8 cellular contexts compared by ENCODE assay signal in genomic region chr9:32526707-32527048, GRCh38. TPM values are rescaled to one million over a fixed set of nuclear protein-coding genes. Genes with fewer than 3 reads are reported as not detected.
DNase-seq lines count a peak whose midpoint lies in the region; ATAC-seq and TF ChIP-seq lines count a peak whose summit lies in the region.

No MANE protein-coding gene starts in this region.

- TF ChIP-seq CTCF in HCT116 (IDR thresholded peaks at IDR 0.05 in 2 of 3, conservative IDR thresholded peaks at IDR 0.05 in 1 of 3; ENCODE audit: borderline replicate concordance in 1 of 3, insufficient read depth in 1 of 3, low read depth in 2 of 3, low read length in 2 of 3) (no peak), smooth muscle cell (IDR thresholded peaks at IDR 0.05; ENCODE audit: borderline replicate concordance, insufficient read depth, poor library complexity, severe bottlenecking) (no peak)

- POLR2A ChIA-PET in HCT116 (lab: Charles Lee): interaction anchor here (1.1 to 1.4 kb wide), 2 partner anchors 9 to 148 kb away, joined by 3 to 5 read pairs; no protein-coding TSS in a partner anchor
- POLR2A ChIA-PET in activated CD4-positive, alpha-beta memory T cell treated with anti-CD3 and anti-CD28 coated beads, Interleukin-2, amount 10 ng/mL, durations not matched to agents 7 days and 5 days (lab: Charles Lee): interaction anchor here (0.9 to 3.7 kb wide), 6 partner anchors 12 to 148 kb away, joined by 3 to 57 read pairs (median 8); partner anchors contain the start of genes NDUFB6, SMIM27 and TOPORS

- H3K4me2 ChIP-seq in HCT116 (ENCODE audit: low read length) (peak overlapping the region; percentile 97), smooth muscle cell (peak overlapping the region; percentile 92)

- CTCF ChIA-PET in HCT116 (lab: Charles Lee): interaction anchor here (1.0 to 3.3 kb wide), 11 partner anchors 9 to 147 kb away, joined by 3 to 62 read pairs (median 6); partner anchors contain the start of genes ACO1 and TOPORS
- CTCF ChIA-PET in activated CD4-positive, alpha-beta memory T cell treated with anti-CD3 and anti-CD28 coated beads, Interleukin-2, amount 10 ng/mL, durations not matched to agents 7 days and 5 days (lab: Charles Lee): interaction anchor here (0.9 to 3.7 kb wide), 14 partner anchors 9 to 148 kb away, joined by 3 to 71 read pairs (median 6); partner anchors contain the start of genes ACO1, NDUFB6, SMIM27 and TOPORS

- H4K20me1 ChIP-seq in HCT116 (ENCODE audit: insufficient read depth) (no peaks in the 10 kb centered on the region), smooth muscle cell (ENCODE audit: low read depth) (no peaks in the 10 kb centered on the region)

- TF ChIP-seq POLR2A in HCT116 (IDR thresholded peaks at IDR 0.05; ENCODE audit: borderline replicate concordance, extremely low read depth, insufficient read depth, insufficient read length): no peak

- H3K9ac ChIP-seq in HCT116 (ENCODE audit: low read length) (peak overlapping the region; percentile 78), smooth muscle cell (ENCODE audit: low read depth) (peak overlapping the region; percentile 51)

- peak overlapping the region; percentile 96 for H3K4me3 Mint-ChIP-seq in activated CD4-positive, alpha-beta memory T cell treated with anti-CD3 and anti-CD28 coated beads, Interleukin-2, amount 10 ng/mL, durations not matched to agents 7 days and 5 days

- peaks cover 11% of the 10 kb centered on the region for H3K9me3 Mint-ChIP-seq in activated CD4-positive, alpha-beta memory T cell treated with anti-CD3 and anti-CD28 coated beads, Interleukin-2, amount 10 ng/mL, durations not matched to agents 7 days and 5 days

- no peak for DNase-seq in HCT116 (ENCODE audit: low read depth, low spot score)
- DNase-seq in activated CD4-positive, alpha-beta memory T cell treated with anti-CD3 and anti-CD28 coated beads, Interleukin-2, amount 10 ng/mL, durations not matched to agents 7 days and 5 days: no peak
- DNase-seq in right cardiac atrium: no peak
- DNase-seq in smooth muscle cell (lab: John Stamatoyannopoulos, UW; ENCODE audit: unreplicated experiment): no peak
- no peak for DNase-seq in NCI-H524 treated with DMSO at 0.1 percent for 48 hours (lab: John Stamatoyannopoulos, UW)

- H2AFZ ChIP-seq in HCT116 (ENCODE audit: low read depth, low read length, poor library complexity, severe bottlenecking) (peak overlapping the region; percentile 81), smooth muscle cell (ENCODE audit: low read depth) (peak overlapping the region; percentile 64)

- ATAC-seq in HCT116 (no peak), right cardiac atrium (no peak), GM19397 (IDR thresholded peaks at IDR 0.05; ENCODE audit: unreplicated experiment) (no peak), GM21526 (IDR thresholded peaks at IDR 0.05; ENCODE audit: low FRiP score, unreplicated experiment) (no peak), GM18517 (IDR thresholded peaks at IDR 0.05; ENCODE audit: unreplicated experiment) (no peak)

- no peaks in the 10 kb centered on the region for H3F3A ChIP-seq in smooth muscle cell (ENCODE audit: low read depth)

- H3K4me1 ChIP-seq in HCT116 (ENCODE audit: control insufficient read depth in 1 of 2, insufficient read depth in 2 of 2, low read length in 2 of 2) (peaks cover 11 to 22% of the 10 kb centered on the region in 2 experiments; a peak in 3 of 4 replicates), right cardiac atrium (ENCODE audit: control insufficient read depth, insufficient read depth, low read length) (peaks cover 8% of the 10 kb centered on the region), smooth muscle cell (ENCODE audit: low read depth) (peaks cover 8% of the 10 kb centered on the region)

- WGBS in right cardiac atrium: 13% methylated on average over 2 of the region's 2 CpGs
- WGBS in smooth muscle cell (ENCODE audit: low lambda C conversion rate): 34% methylated on average over 2 of the region's 2 CpGs

- no peaks in the 10 kb centered on the region for H3K9me2 ChIP-seq in HCT116 (ENCODE audit: insufficient read depth)

- H3K27me3 Mint-ChIP-seq in activated CD4-positive, alpha-beta memory T cell treated with anti-CD3 and anti-CD28 coated beads, Interleukin-2, amount 10 ng/mL, durations not matched to agents 7 days and 5 days: no peaks in the 10 kb centered on the region

- H3K4me3 ChIP-seq in HCT116 (replicated peaks in 1 of 2; ENCODE audit: low read depth in 1 of 2, low read length in 2 of 2): peak overlapping the region; percentile 76 to 81
- H3K4me3 ChIP-seq in right cardiac atrium (ENCODE audit: low read length): peak overlapping the region; percentile 85
- peak overlapping the region; percentile 82 for H3K4me3 ChIP-seq in smooth muscle cell

- intact Hi-C loops in HCT116 (cut with micrococcal nuclease): loop anchor here (1.0 to 2.0 kb wide), 3 partner anchors 46 to 147 kb away; partner anchors contain the start of genes ACO1 and NDUFB6
- intact Hi-C loops in right cardiac atrium (cut with DNase I): no loop called here

- TF ChIP-seq RAD21 in HCT116 (IDR thresholded peaks at IDR 0.05; ENCODE audit: low read depth): no peak

- peaks cover 55% of the 10 kb centered on the region for H3K4me1 Mint-ChIP-seq in activated CD4-positive, alpha-beta memory T cell treated with anti-CD3 and anti-CD28 coated beads, Interleukin-2, amount 10 ng/mL, durations not matched to agents 7 days and 5 days

- H3K36me3 ChIP-seq in HCT116 (ENCODE audit: control insufficient read depth in 1 of 2, insufficient read depth in 2 of 2, low read length in 2 of 2) (no peaks in the 10 kb centered on the region), smooth muscle cell (ENCODE audit: low read depth) (no peaks in the 10 kb centered on the region)

- peak overlapping the region; percentile 88 for H3K27ac Mint-ChIP-seq in activated CD4-positive, alpha-beta memory T cell treated with anti-CD3 and anti-CD28 coated beads, Interleukin-2, amount 10 ng/mL, durations not matched to agents 7 days and 5 days

- H3K27ac ChIP-seq in HCT116 (ENCODE audit: low read depth, low read length) (peak overlapping the region; percentile 76; the same call in 1 of the 2 replicates), right cardiac atrium (ENCODE audit: low read length) (no peak overlapping the region), smooth muscle cell (ENCODE audit: low read depth) (peak overlapping the region; percentile 39)

- H3K79me2 ChIP-seq in HCT116 (ENCODE audit: insufficient read depth, low read length): peaks cover 21% of the 10 kb centered on the region
- H3K79me2 ChIP-seq in smooth muscle cell (ENCODE audit: low read depth): no peaks in the 10 kb centered on the region

- no TSS peak for BruUV-seq in HCT116 (replicated peaks; lab: Mats Ljungman, UMichigan)

- H3K9me3 ChIP-seq in HCT116 (ENCODE audit: control insufficient read depth in 1 of 2, insufficient read depth in 1 of 2, low read depth in 1 of 2, low read length in 2 of 2) (no peaks in the 10 kb centered on the region), right cardiac atrium (ENCODE audit: control insufficient read depth, low read length) (no peaks in the 10 kb centered on the region), smooth muscle cell (replicated peaks; ENCODE audit: low read depth) (no peaks in the 10 kb centered on the region)

- RAD21 ChIA-PET in HCT116 (lab: Charles Lee; ENCODE audit: low non-redundant PET in 1 of 2, low total read pairs in 2 of 2, uncharacterized antibody in 2 of 2, unreplicated experiment in 2 of 2): interaction anchor here (0.9 to 1.5 kb wide), 4 partner anchors 25 to 147 kb away, joined by 3 to 8 read pairs (median 4); partner anchors contain the start of gene SMIM27 (in 1 of the 2)

- H3K36me3 Mint-ChIP-seq in activated CD4-positive, alpha-beta memory T cell treated with anti-CD3 and anti-CD28 coated beads, Interleukin-2, amount 10 ng/mL, durations not matched to agents 7 days and 5 days (ENCODE audit: low read depth): peaks cover 41% of the 10 kb centered on the region

- H3K27me3 ChIP-seq in HCT116 (ENCODE audit: insufficient read depth, low read length): no peaks in the 10 kb centered on the region
- H3K27me3 ChIP-seq in right cardiac atrium (ENCODE audit: control insufficient read depth, insufficient read depth): no peaks in the 10 kb centered on the region
- H3K27me3 ChIP-seq in smooth muscle cell (ENCODE audit: low read depth): no peaks in the 10 kb centered on the region

RNA-seq across cellular contexts. Expression of gene RIGI, which starts 0.7 kb away (rescaled TPM):
- 5.5 TPM for total RNA-seq in HCT116 (2021; ENCODE audit: unreplicated experiment)
- 2.3 and 2.7 TPM in 2 replicates for polyA plus RNA-seq in HCT116 (2012)
- total RNA-seq in activated CD4-positive, alpha-beta memory T cell treated with anti-CD3 and anti-CD28 coated beads, Interleukin-2, amount 10 ng/mL, durations not matched to agents 7 days and 5 days: 10 to 100 TPM; 32.4 to 33.7 TPM
- 1 to 10 TPM; 5.1 to 6.4 (median 5.6) TPM for total RNA-seq in right cardiac atrium
- polyA plus RNA-seq in right cardiac atrium: 2.8 TPM
- 4.0 and 6.8 TPM in 2 replicates for total RNA-seq in smooth muscle cell
- polyA plus RNA-seq in smooth muscle cell: 1.8 and 2.3 TPM in 2 replicates

RNA-seq across cellular contexts. Expression of gene SMIM27, which starts 25.4 kb away (rescaled TPM):
- 8.1 TPM for total RNA-seq in HCT116 (2021; ENCODE audit: unreplicated experiment)
- polyA plus RNA-seq in HCT116 (2012): 16.2 and 21.9 TPM in 2 replicates
- total RNA-seq in activated CD4-positive, alpha-beta memory T cell treated with anti-CD3 and anti-CD28 coated beads, Interleukin-2, amount 10 ng/mL, durations not matched to agents 7 days and 5 days: 10 to 100 TPM; 27.3 to 30.1 TPM
- total RNA-seq in right cardiac atrium: 10 to 100 TPM; 19.7 to 26.4 (median 24.0) TPM
- polyA plus RNA-seq in right cardiac atrium: 10.2 TPM
- 2.9 and 3.5 TPM in 2 replicates for total RNA-seq in smooth muscle cell
- 36.6 and 38.9 TPM in 2 replicates for polyA plus RNA-seq in smooth muscle cell

RNA-seq across cellular contexts. Expression of gene TOPORS, which starts 25.7 kb away (rescaled TPM):
- total RNA-seq in HCT116 (2021; ENCODE audit: unreplicated experiment): 12.7 TPM
- polyA plus RNA-seq in HCT116 (2012): 5.4 and 6.8 TPM in 2 replicates
- total RNA-seq in activated CD4-positive, alpha-beta memory T cell treated with anti-CD3 and anti-CD28 coated beads, Interleukin-2, amount 10 ng/mL, durations not matched to agents 7 days and 5 days: 10 to 100 TPM; 12.2 to 12.7 TPM
- 10 to 100 TPM in 2 of 4 donors, 1 to 10 TPM in 2; 8.6 to 10.9 (median 9.9) TPM for total RNA-seq in right cardiac atrium
- polyA plus RNA-seq in right cardiac atrium: 6.2 TPM
- total RNA-seq in smooth muscle cell: 25.3 and 34.1 TPM in 2 replicates
- polyA plus RNA-seq in smooth muscle cell: 13.9 and 14.2 TPM in 2 replicates

RNA-seq across cellular contexts. Expression of gene NDUFB6, which starts 46.3 kb away (rescaled TPM):
- total RNA-seq in HCT116 (2021; ENCODE audit: unreplicated experiment) (68.9 TPM), right cardiac atrium (100 to 1,000 TPM; 120 to 137 (median 128) TPM), smooth muscle cell (114 and 172 TPM in 2 replicates)
- polyA plus RNA-seq in HCT116 (2012): 35.7 and 50.5 TPM in 2 replicates
- total RNA-seq in activated CD4-positive, alpha-beta memory T cell treated with anti-CD3 and anti-CD28 coated beads, Interleukin-2, amount 10 ng/mL, durations not matched to agents 7 days and 5 days: 10 to 100 TPM; 42.7 to 45.1 TPM
- polyA plus RNA-seq in right cardiac atrium (198 TPM), smooth muscle cell (149 and 162 TPM in 2 replicates)
